Comparison of ENCODE assay signal across 15 cellular contexts in the genomic region with DNA sequence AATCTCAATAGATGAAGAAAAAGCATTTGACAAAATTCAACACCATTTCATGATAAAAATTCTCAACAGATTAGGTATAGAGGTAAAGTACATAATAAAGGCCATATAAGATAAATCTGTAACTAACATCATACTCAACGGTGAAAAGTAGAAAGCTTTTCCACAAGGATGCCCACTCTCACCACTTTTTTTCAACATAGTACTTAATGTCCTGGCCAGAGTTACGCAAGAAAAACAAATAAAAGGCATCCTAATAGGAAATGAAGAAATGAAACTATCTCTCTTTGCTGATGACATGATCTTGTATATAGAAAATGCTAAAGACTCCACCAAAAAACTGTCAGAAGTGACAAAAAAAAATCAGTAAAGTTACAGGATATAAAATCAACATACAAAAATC. TPM values are rescaled to one million over a fixed set of nuclear protein-coding genes. Genes with fewer than 3 reads are reported as not detected.
A peak's percentile ranks its signal among the peaks of the same experiment; 100 is the strongest.
DNase-seq lines count a peak whose midpoint lies in the region; ATAC-seq, FAIRE-seq and TF ChIP-seq lines count a peak whose summit lies in the region.
"Had no signal": no experiment of that assay in that cellular context is flagged by ENCODE, and none has a peak within 500 bp of the region (broad histone marks: within the 10 kb centered on the region; RNA-seq: fewer than 3 reads in every experiment).

No MANE protein-coding gene starts in this region.

- H3K27ac Mint-ChIP-seq in MCF 10A (ENCODE audit: low read depth, unreplicated experiment), result peak overlapping the region; percentile 55
- no peak overlapping the region for H3K27ac Mint-ChIP-seq in effector memory CD8-positive, alpha-beta T cell
- H3K27ac Mint-ChIP-seq: B cell; CD8-positive, alpha-beta T cell; H9 had no signal

- H3K9me3 ChIP-seq in breast epithelium, result peaks cover 18 to 35% of the 10 kb centered on the region in 2 donors

- POLR2A ChIA-PET in MCF 10A (lab: Yijun Ruan, JAX), result interaction anchor here (1.1 kb wide), 1 partner anchor 30 kb away, joined by 4 read pairs; no protein-coding TSS in a partner anchor

- H3K36me3 Mint-ChIP-seq in MCF 10A (ENCODE audit: insufficient read depth, unreplicated experiment), result no peaks in the 10 kb centered on the region
- H3K36me3 Mint-ChIP-seq in effector memory CD8-positive, alpha-beta T cell (ENCODE audit: insufficient read depth), result no peaks in the 10 kb centered on the region

- no peak for ATAC-seq in effector memory CD8-positive, alpha-beta T cell (replicated peaks)
- ATAC-seq: CD8-positive, alpha-beta T cell; GM12878 had no signal

- BruUV-seq in MCF 10A (replicated peaks; lab: Mats Ljungman, UMichigan), result no TSS peak

- H3K4me3 Mint-ChIP-seq in MCF 10A (ENCODE audit: unreplicated experiment), result no peak overlapping the region
- H3K4me3 Mint-ChIP-seq in effector memory CD8-positive, alpha-beta T cell, result no peak overlapping the region
- H3K4me3 Mint-ChIP-seq: B cell; CD8-positive, alpha-beta T cell; H9 had no signal

- H3K36me3 ChIP-seq in breast epithelium, result no peaks in the 10 kb centered on the region

- no peaks in the 10 kb centered on the region for H3K4me1 ChIP-seq in breast epithelium

- intact Hi-C loops in MCF 10A (cut with micrococcal nuclease) (no loop called here), breast epithelium (cut with DNase I; ENCODE audit: low total_unique reads) (no loop called here)

- H3K27me3 Mint-ChIP-seq in MCF 10A (ENCODE audit: insufficient read depth, unreplicated experiment), result no peaks in the 10 kb centered on the region
- no peaks in the 10 kb centered on the region for H3K27me3 Mint-ChIP-seq in effector memory CD8-positive, alpha-beta T cell

- H3K27ac ChIP-seq in breast epithelium, result no peak overlapping the region

- H3K4me3 ChIP-seq in breast epithelium (no peak overlapping the region), fibroblast of mammary gland (ENCODE audit: control insufficient read depth, low read depth, low read length) (no peak overlapping the region)
- H3K4me3 ChIP-seq: BLaER1 treated with 17β-estradiol and CSF1 and Interleukin-3, amounts not matched to agents 10 nM and 100 nM; GM12878 had no signal

- H3K9me3 Mint-ChIP-seq in MCF 10A (ENCODE audit: unreplicated experiment), result peaks cover 24% of the 10 kb centered on the region
- peaks cover 10 to 23% of the 10 kb centered on the region in 2 donors for H3K9me3 Mint-ChIP-seq in effector memory CD8-positive, alpha-beta T cell

- TF ChIP-seq CTCF in MCF 10A (IDR thresholded peaks at IDR 0.05; ENCODE audit: unreplicated experiment) (no peak), breast epithelium (IDR thresholded peaks at IDR 0.05) (no peak), fibroblast of mammary gland (conservative IDR thresholded peaks at IDR 0.05; ENCODE audit: control insufficient read depth, insufficient read depth, low read depth, low read length) (no peak)

- H3K4me1 Mint-ChIP-seq in MCF 10A (ENCODE audit: insufficient read depth, unreplicated experiment), result peaks cover 26% of the 10 kb centered on the region
- peaks cover 5 to 9% of the 10 kb centered on the region in 2 donors for H3K4me1 Mint-ChIP-seq in effector memory CD8-positive, alpha-beta T cell (ENCODE audit: low read depth in 2 of 2)
- H3K4me1 Mint-ChIP-seq: B cell, H9 had no signal

- H3K27me3 ChIP-seq in breast epithelium, result no peaks in the 10 kb centered on the region
- H3K27me3 ChIP-seq: BLaER1 treated with 17β-estradiol and CSF1 and Interleukin-3, amounts not matched to agents 10 nM and 100 nM had no signal

- CTCF ChIA-PET in MCF 10A (lab: Yijun Ruan, JAX), result no interaction called here

- no peak for DNase-seq in MCF 10A (ENCODE audit: unreplicated experiment)
- DNase-seq in breast epithelium (ENCODE audit: low spot score in 2 of 2), result no peak
- DNase-seq in NOMO-1 treated with DMSO at 0.1 percent for 48 hours (lab: John Stamatoyannopoulos, UW; ENCODE audit: unreplicated experiment), result peak; percentile 38
- DNase-seq in fibroblast of mammary gland (ENCODE audit: low read depth), result peak; percentile 21
- no peak for DNase-seq in HTR-8/SVneo (ENCODE audit: insufficient read length, low spot score)
- no peak for DNase-seq in effector memory CD8-positive, alpha-beta T cell
- DNase-seq: Calu3; CD8-positive, alpha-beta T cell; DMS79 treated with DMSO at 0.1 percent for 48 hours; H9 had no signal

- FAIRE-seq in HTR-8/SVneo (lab: Jason Lieb, UNC), result no peak
- FAIRE-seq: GM12878, GM19239, H1 had no signal

- TF ChIP-seq POLR2A in breast epithelium (IDR thresholded peaks at IDR 0.05), result no peak

RNA-seq across cellular contexts. Expression of a gene that starts 33.0 kb away (rescaled TPM):
- 103 and 393 TPM in 2 replicates for total RNA-seq in MCF 10A (2022)
- total RNA-seq in breast epithelium, result 100 to 1,000 TPM; 106 to 623 (median 386) TPM

Comparison
In these comparisons a context has a peak if more than half of its experiments do, and no peak if none do; other contexts are left out.
1. DNase-seq: peak in NOMO-1 treated with DMSO at 0.1 percent for 48 hours (single experiment) and fibroblast of mammary gland (single experiment); none in MCF 10A (single experiment), breast epithelium (0 of 2), HTR-8/SVneo (single experiment) and effector memory CD8-positive, alpha-beta T cell (0 of 3).